Comparison of ENCODE assay signal across 28 cellular contexts in genomic region chr2:168734199-168734746, GRCh38.
"Had no signal": no experiment of that assay in that cellular context is flagged by ENCODE, and none has a peak within 500 bp of the region (broad histone marks: within the 10 kb centered on the region; RNA-seq: fewer than 3 reads in every experiment).

No MANE protein-coding gene starts in this region.

- H3K4me3 Mint-ChIP-seq: activated naive CD4-positive, alpha-beta T cell treated with anti-CD3 and anti-CD28 coated beads, Interleukin-2, amount 10 ng/mL, durations not matched to agents 7 days and 5 days; activated naive CD8-positive, alpha-beta T cell treated with anti-CD3 and anti-CD28 coated beads, Interleukin-2, amount 10 ng/mL, durations not matched to agents 7 days and 5 days; activated T-cell treated with anti-CD3 and anti-CD28 coated beads, Interleukin-2, amount 50 U/mL, for 24 hours; dendritic cell treated with granulocyte-macrophage colony-stimulating factor and Interleukin-4, amounts not matched to agents 40 ng/mL and 50 ng/mL, for 4 days; nephron progenitor cell; T-helper 1 cell treated with Interleukin-12 subunit alpha and Interleukin-12 subunit beta and Interleukin-4 antibody, amounts not matched to agents 30 μg/mL and 1 μg/mL, for 36 hours had no signal

- H3K4me1 ChIP-seq: ascending aorta, esophagus squamous epithelium, testis, transverse colon had no signal

- H3K9me3 Mint-ChIP-seq: activated naive CD4-positive, alpha-beta T cell treated with anti-CD3 and anti-CD28 coated beads, Interleukin-2, amount 10 ng/mL, durations not matched to agents 7 days and 5 days; activated naive CD8-positive, alpha-beta T cell treated with anti-CD3 and anti-CD28 coated beads, Interleukin-2, amount 10 ng/mL, durations not matched to agents 7 days and 5 days; activated T-cell treated with anti-CD3 and anti-CD28 coated beads, Interleukin-2, amount 50 U/mL, for 24 hours; dendritic cell treated with granulocyte-macrophage colony-stimulating factor and Interleukin-4, amounts not matched to agents 40 ng/mL and 50 ng/mL, for 4 days; nephron progenitor cell; T-helper 1 cell treated with Interleukin-12 subunit alpha and Interleukin-12 subunit beta and Interleukin-4 antibody, amounts not matched to agents 30 μg/mL and 1 μg/mL, for 36 hours had no signal

- H3K36me3 ChIP-seq: ascending aorta, brain microvascular endothelial cell, ovary, transverse colon had no signal

- H3K27me3 ChIP-seq: ascending aorta, brain microvascular endothelial cell, esophagus squamous epithelium, ovary, testis, transverse colon had no signal

- H3K27ac Mint-ChIP-seq: activated naive CD4-positive, alpha-beta T cell treated with anti-CD3 and anti-CD28 coated beads, Interleukin-2, amount 10 ng/mL, durations not matched to agents 7 days and 5 days; activated naive CD8-positive, alpha-beta T cell treated with anti-CD3 and anti-CD28 coated beads, Interleukin-2, amount 10 ng/mL, durations not matched to agents 7 days and 5 days; activated T-cell treated with anti-CD3 and anti-CD28 coated beads, Interleukin-2, amount 50 U/mL, for 24 hours; dendritic cell treated with granulocyte-macrophage colony-stimulating factor and Interleukin-4, amounts not matched to agents 40 ng/mL and 50 ng/mL, for 4 days; progenitor cell of endocrine pancreas; T-helper 1 cell treated with Interleukin-12 subunit alpha and Interleukin-12 subunit beta and Interleukin-4 antibody, amounts not matched to agents 30 μg/mL and 1 μg/mL, for 36 hours had no signal

- H3K9me3 ChIP-seq: ascending aorta, esophagus squamous epithelium, ovary, testis, transverse colon had no signal

- ATAC-seq: left lobe of liver; stimulated activated naive CD8-positive, alpha-beta T cell treated with anti-CD3 and anti-CD28 coated beads, Interleukin-15, Interleukin-2, amounts not matched to agents 100 U/mL and 50 U/mL, for 24 hours had no signal

- H3K36me3 Mint-ChIP-seq: activated naive CD4-positive, alpha-beta T cell treated with anti-CD3 and anti-CD28 coated beads, Interleukin-2, amount 10 ng/mL, durations not matched to agents 7 days and 5 days had no signal

- H3K27me3 Mint-ChIP-seq: activated naive CD4-positive, alpha-beta T cell treated with anti-CD3 and anti-CD28 coated beads, Interleukin-2, amount 10 ng/mL, durations not matched to agents 7 days and 5 days; activated naive CD8-positive, alpha-beta T cell treated with anti-CD3 and anti-CD28 coated beads, Interleukin-2, amount 10 ng/mL, durations not matched to agents 7 days and 5 days; activated T-cell treated with anti-CD3 and anti-CD28 coated beads, Interleukin-2, amount 50 U/mL, for 24 hours; dendritic cell treated with granulocyte-macrophage colony-stimulating factor and Interleukin-4, amounts not matched to agents 40 ng/mL and 50 ng/mL, for 4 days; progenitor cell of endocrine pancreas had no signal

- DNase-seq: activated CD4-positive, alpha-beta T cell treated with anti-CD3 and anti-CD28 coated beads for 4 hours; activated CD4-positive, alpha-beta T cell treated with anti-CD3 and anti-CD28 coated beads, Interleukin-2, amount 50 U/mL, for 4 hours; activated CD8-positive, alpha-beta memory T cell treated with anti-CD3 and anti-CD28 coated beads, Interleukin-2, amount 50 U/mL, for 48 hours; activated gamma-delta T cell; activated naive CD4-positive, alpha-beta T cell treated with anti-CD3 and anti-CD28 coated beads, Interleukin-2, amount 10 ng/mL, durations not matched to agents 7 days and 5 days; activated naive CD8-positive, alpha-beta T cell treated with anti-CD3 and anti-CD28 coated beads, Interleukin-2, amount 10 ng/mL, durations not matched to agents 7 days and 5 days; activated T-cell treated with anti-CD3 and anti-CD28 coated beads, Interleukin-2, amount 50 U/mL, for 24 hours; brain microvascular endothelial cell; esophagus squamous epithelium; head of caudate nucleus; mesendoderm; nephron progenitor cell; ovary; retina; stimulated activated CD4-positive, alpha-beta T cell treated with anti-CD3 and anti-CD28 coated beads, Interleukin-2, amount 100 ng/mL, for 48 hours; stimulated activated naive CD8-positive, alpha-beta T cell treated with anti-CD3 and anti-CD28 coated beads, Interleukin-15, Interleukin-2, amounts not matched to agents 100 U/mL and 50 U/mL, for 24 hours; SW 1271; T-helper 9 cell; testis; transverse colon had no signal

- H3K4me3 ChIP-seq: ascending aorta, esophagus squamous epithelium, lung, ovary, testis, transverse colon had no signal

- H3K27ac ChIP-seq: ascending aorta, brain microvascular endothelial cell, epithelial cell of prostate, esophagus squamous epithelium, ovary, testis, transverse colon, VCaP had no signal

- H3K4me1 Mint-ChIP-seq: activated naive CD8-positive, alpha-beta T cell treated with anti-CD3 and anti-CD28 coated beads, Interleukin-2, amount 10 ng/mL, durations not matched to agents 7 days and 5 days had no signal
